In genomic region chr16:84816023-84816422, GRCh38 we compare ENCODE assay signal across 1 cellular context.
TF ChIP-seq lines count a peak whose summit lies in the region.

No MANE protein-coding gene starts in this region.

TF ChIP-seq in HepG2, 621 proteins besides CTCF, POLR2A, EP300 and RAD21 (continued from another document and continues in another):
- TF ChIP-seq DMTF1 (CRISPR knock-in tag; IDR thresholded peaks at IDR 0.05) = no peak
- peak; percentile 89 for TF ChIP-seq HNF4A (CRISPR knock-in tag; IDR thresholded peaks at IDR 0.05)
- peak; percentile 88 to 90 for TF ChIP-seq NR2F1 (CRISPR knock-in tag; IDR thresholded peaks at IDR 0.05)
- TF ChIP-seq ZNF451 (CRISPR knock-in tag; IDR thresholded peaks at IDR 0.05) = no peak
- TF ChIP-seq RXRB (CRISPR knock-in tag; IDR thresholded peaks at IDR 0.05; ENCODE audit: borderline replicate concordance) = peak; percentile 47; the same call in 1 of the 2 replicates
- TF ChIP-seq NCOR1 (IDR thresholded peaks at IDR 0.05; ENCODE audit: borderline replicate concordance, low read length) = peak; percentile 27; the same call in 1 of the 2 replicates
- 0 out of 2 replicates have a peak, but pooled peaks have one; percentile 36 for TF ChIP-seq ZNF331 (CRISPR knock-in tag; IDR thresholded peaks at IDR 0.05)
- peak; percentile 42; the same call in 1 of the 2 replicates for TF ChIP-seq HNF4G (IDR thresholded peaks at IDR 0.05; ENCODE audit: borderline replicate concordance, low read depth, low read length)
- TF ChIP-seq HNF4G (CRISPR knock-in tag; IDR thresholded peaks at IDR 0.05; ENCODE audit: borderline replicate concordance, low read depth) = no peak
- TF ChIP-seq ZGPAT (CRISPR knock-in tag; IDR thresholded peaks at IDR 0.05) = peak; percentile 46; the same call in 1 of the 2 replicates
- TF ChIP-seq ZHX1 (CRISPR knock-in tag; IDR thresholded peaks at IDR 0.05; ENCODE audit: low read depth) = peak; percentile 63; the same call in 1 of the 2 replicates
- TF ChIP-seq NR1H2 (CRISPR knock-in tag; IDR thresholded peaks at IDR 0.05; ENCODE audit: borderline replicate concordance, low read depth) = no peak
- TF ChIP-seq ZNF580 (CRISPR knock-in tag; IDR thresholded peaks at IDR 0.05; ENCODE audit: borderline replicate concordance, low read depth) = peak; percentile 47; the same call in 1 of the 2 replicates
- TF ChIP-seq KDM2A (CRISPR knock-in tag; IDR thresholded peaks at IDR 0.05; ENCODE audit: borderline replicate concordance, low read depth) = 0 out of 2 replicates have a peak, but pooled peaks have one; percentile 25
- peak; percentile 59 for TF ChIP-seq PAXIP1 (CRISPR knock-in tag; conservative IDR thresholded peaks at IDR 0.05)
- no peak for TF ChIP-seq SOX6 (IDR thresholded peaks at IDR 0.05)
- TF ChIP-seq SOX6 (CRISPR knock-in tag; IDR thresholded peaks at IDR 0.05) = peak; percentile 58
- TF ChIP-seq MED1 (CRISPR knock-in tag; IDR thresholded peaks at IDR 0.05) = peak; percentile 57; the same call in 1 of the 2 replicates
- TF ChIP-seq FOXP4 (CRISPR knock-in tag; IDR thresholded peaks at IDR 0.05) = peak; percentile 88
- peak; percentile 70 for TF ChIP-seq ARID5B (CRISPR knock-in tag; IDR thresholded peaks at IDR 0.05)
- TF ChIP-seq ZNF142 (CRISPR knock-in tag; IDR thresholded peaks at IDR 0.05) = no peak
- TF ChIP-seq GATAD2A (CRISPR knock-in tag; IDR thresholded peaks at IDR 0.05) = peak; percentile 56
- TF ChIP-seq HOXA3 (CRISPR knock-in tag; IDR thresholded peaks at IDR 0.05) = 0 out of 2 replicates have a peak, but pooled peaks have one; percentile 42
- TF ChIP-seq NAIF1 (CRISPR knock-in tag; IDR thresholded peaks at IDR 0.05; ENCODE audit: borderline replicate concordance) = 0 out of 2 replicates have a peak, but pooled peaks have one; percentile 60
- no peak for TF ChIP-seq LBX2 (CRISPR knock-in tag; IDR thresholded peaks at IDR 0.05; ENCODE audit: borderline replicate concordance)
- TF ChIP-seq HDAC2 (CRISPR knock-in tag; IDR thresholded peaks at IDR 0.05) = peak; percentile 44; the same call in 1 of the 2 replicates
- TF ChIP-seq NR2C2 (CRISPR knock-in tag; IDR thresholded peaks at IDR 0.05; ENCODE audit: borderline replicate concordance) = peak; percentile 34; the same call in 1 of the 2 replicates
